In genomic region chr16:8237452-8237851, GRCh38 we compare ENCODE assay signal across 27 cellular contexts.
"Had no signal": no experiment of that assay in that cellular context is flagged by ENCODE, and none has a peak within 500 bp of the region (broad histone marks: within the 10 kb centered on the region; RNA-seq: fewer than 3 reads in every experiment).

No MANE protein-coding gene starts in this region.

- DNase-seq: heart left ventricle; hypothalamus; immature natural killer cell; kidney; left colon; left ventricle myocardium inferior; midbrain; naive thymus-derived CD8-positive, alpha-beta T cell; ovary; right cardiac atrium; sigmoid colon; small intestine; spleen; stimulated activated CD4-positive, alpha-beta T cell treated with anti-CD3 and anti-CD28 coated beads, Interleukin-4, amount 100 ng/mL, for 24 hours; stimulated activated naive CD4-positive, alpha-beta T cell; tibial artery; trophoblast cell; upper lobe of right lung had no signal

- H3K9me3 ChIP-seq: heart left ventricle, left ventricle myocardium inferior, neutrophil, ovary, sigmoid colon, suprapubic skin, thoracic aorta, tibial artery, upper lobe of right lung had no signal

- H3K36me3 Mint-ChIP-seq: immature natural killer cell; naive thymus-derived CD8-positive, alpha-beta T cell; stimulated activated effector memory CD8-positive, alpha-beta T cell treated with anti-CD3 and anti-CD28 coated beads, Interleukin-12 subunit alpha, Interleukin-12 subunit beta, amount 100 ng/mL, for 72 hours had no signal

- H3K36me3 ChIP-seq: heart left ventricle, left ventricle myocardium inferior, neutrophil, ovary, sigmoid colon, spleen, suprapubic skin, thoracic aorta, tibial artery, upper lobe of right lung had no signal

- H3K27me3 Mint-ChIP-seq: progenitor cell of endocrine pancreas; stimulated activated naive CD8-positive, alpha-beta T cell treated with anti-CD3 and anti-CD28 coated beads, Interleukin-15, Interleukin-2, amounts not matched to agents 100 ng/mL and 50 ng/mL, for 24 hours had no signal

- H3K4me3 Mint-ChIP-seq: immature natural killer cell; naive thymus-derived CD8-positive, alpha-beta T cell; nephron; neural crest cell; stimulated activated effector memory CD8-positive, alpha-beta T cell treated with anti-CD3 and anti-CD28 coated beads, Interleukin-12 subunit alpha, Interleukin-12 subunit beta, amount 100 ng/mL, for 72 hours; stimulated activated naive CD8-positive, alpha-beta T cell treated with anti-CD3 and anti-CD28 coated beads, Interleukin-15, Interleukin-2, amounts not matched to agents 100 ng/mL and 50 ng/mL, for 24 hours had no signal

- H3K9me3 Mint-ChIP-seq: nephron; stimulated activated naive CD8-positive, alpha-beta T cell treated with anti-CD3 and anti-CD28 coated beads, Interleukin-15, Interleukin-2, amounts not matched to agents 100 ng/mL and 50 ng/mL, for 24 hours had no signal

- H3K27ac Mint-ChIP-seq: immature natural killer cell; naive thymus-derived CD8-positive, alpha-beta T cell; nephron; progenitor cell of endocrine pancreas; stimulated activated effector memory CD8-positive, alpha-beta T cell treated with anti-CD3 and anti-CD28 coated beads, Interleukin-12 subunit alpha, Interleukin-12 subunit beta, amount 100 ng/mL, for 72 hours; stimulated activated naive CD8-positive, alpha-beta T cell treated with anti-CD3 and anti-CD28 coated beads, Interleukin-15, Interleukin-2, amounts not matched to agents 100 ng/mL and 50 ng/mL, for 24 hours had no signal

- H3K4me1 Mint-ChIP-seq: immature natural killer cell; naive thymus-derived CD8-positive, alpha-beta T cell; nephron; neural crest cell; stimulated activated effector memory CD8-positive, alpha-beta T cell treated with anti-CD3 and anti-CD28 coated beads, Interleukin-12 subunit alpha, Interleukin-12 subunit beta, amount 100 ng/mL, for 72 hours had no signal

- H3K27me3 ChIP-seq: heart left ventricle, neutrophil, ovary, sigmoid colon, spleen, suprapubic skin, tibial artery, upper lobe of right lung had no signal

- H3K4me1 ChIP-seq: heart left ventricle, left ventricle myocardium inferior, sigmoid colon, spleen, suprapubic skin, tibial artery, upper lobe of right lung had no signal

- H3K4me3 ChIP-seq: heart left ventricle, left ventricle myocardium inferior, lung, ovary, sigmoid colon, spleen, suprapubic skin, thoracic aorta, tibial artery, upper lobe of right lung had no signal

- H3K27ac ChIP-seq: heart left ventricle, left ventricle myocardium inferior, neutrophil, ovary, sigmoid colon, spleen, suprapubic skin, thoracic aorta, tibial artery, upper lobe of right lung had no signal

- ATAC-seq: heart left ventricle; left colon; naive thymus-derived CD8-positive, alpha-beta T cell; right cardiac atrium; stimulated activated effector memory CD8-positive, alpha-beta T cell treated with anti-CD3 and anti-CD28 coated beads, Interleukin-12 subunit alpha, Interleukin-12 subunit beta, amount 100 ng/mL, for 72 hours; upper lobe of right lung had no signal
